15 cellular contexts compared by ENCODE assay signal in the genomic region with DNA sequence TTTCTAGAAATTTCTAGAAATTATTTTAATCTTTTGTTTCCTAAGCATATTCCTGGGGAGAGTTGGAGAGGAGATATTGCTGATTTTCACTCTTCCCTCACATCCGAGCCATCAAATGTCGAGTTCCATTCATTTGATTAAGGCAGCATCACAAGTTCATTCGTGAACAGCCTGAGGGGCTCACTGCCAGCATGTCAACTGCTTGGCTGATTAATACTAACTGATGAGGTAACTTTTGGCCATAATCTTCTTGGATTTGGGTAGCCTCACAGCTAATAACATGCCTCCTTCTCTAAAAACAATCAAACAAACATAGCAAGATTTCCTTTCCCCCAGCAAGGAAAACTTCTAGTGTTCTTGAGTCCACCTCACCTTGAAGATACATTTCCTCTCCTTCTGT.
DNase-seq lines count a peak whose midpoint lies in the region; ATAC-seq and TF ChIP-seq lines count a peak whose summit lies in the region.
"Had no signal": no experiment of that assay in that cellular context is flagged by ENCODE, and none has a peak within 500 bp of the region (broad histone marks: within the 10 kb centered on the region; RNA-seq: fewer than 3 reads in every experiment).

No MANE protein-coding gene starts in this region.

- 65% methylated on average over 3 of the region's 3 CpGs for WGBS in gastroesophageal sphincter (ENCODE audit: low coverage in 1 of 2), 2 donors

- H3K27ac ChIP-seq in gastroesophageal sphincter = peak overlapping the region in 3 of 4 donors; percentile 42 to 66 (median 63)
- H3K27ac ChIP-seq: SK-N-MC, thoracic aorta had no signal

- peaks cover 0 to 32% (median 6%) of the 10 kb centered on the region in 3 donors for H3K4me1 ChIP-seq in gastroesophageal sphincter

- POLR2A ChIA-PET in activated CD4-positive, alpha-beta memory T cell treated with anti-CD3 and anti-CD28 coated beads for 36 hours (lab: Charles Lee) = interaction anchor here (2.4 kb wide), 1 partner anchor 35 kb away, joined by 10 read pairs; no protein-coding TSS in a partner anchor
- POLR2A ChIA-PET in activated CD4-positive, alpha-beta memory T cell treated with anti-CD3 and anti-CD28 coated beads, Interleukin-2, amount 10 ng/mL, durations not matched to agents 7 days and 5 days (lab: Charles Lee) = interaction anchor here (1.0 to 2.2 kb wide), 3 partner anchors 35 to 52 kb away, joined by 3 to 11 read pairs (median 5); no protein-coding TSS in a partner anchor
- POLR2A ChIA-PET in WTC11 (lab: Charles Lee) = no interaction called here

- H3K36me3 ChIP-seq in gastroesophageal sphincter = peaks cover 0 to 27% of the 10 kb centered on the region in 2 donors
- H3K36me3 ChIP-seq: thoracic aorta had no signal

- no peak for TF ChIP-seq POLR2A in gastroesophageal sphincter (IDR thresholded peaks at IDR 0.05)

- H3K27ac Mint-ChIP-seq in activated CD4-positive, alpha-beta memory T cell treated with anti-CD3 and anti-CD28 coated beads for 36 hours = peak overlapping the region; percentile 84
- no peak overlapping the region for H3K27ac Mint-ChIP-seq in activated CD4-positive, alpha-beta memory T cell treated with anti-CD3 and anti-CD28 coated beads, Interleukin-2, amount 10 ng/mL, durations not matched to agents 7 days and 5 days
- peak overlapping the region; percentile 39; the same call in 1 of the 2 replicates for H3K27ac Mint-ChIP-seq in WTC11
- H3K27ac Mint-ChIP-seq in stimulated activated memory B cell treated with anti-CD40 and anti-IgM and Interleukin-4, amounts not matched to agents 10 μg/mL and 1 μg/mL and 100 μg/mL, for 72 hours = peak overlapping the region; percentile 52
- no peak overlapping the region for H3K27ac Mint-ChIP-seq in stimulated activated naive B cell treated with anti-CD40 and anti-IgM and Interleukin-4, amounts not matched to agents 10 μg/mL and 1 μg/mL and 100 μg/mL, for 72 hours
- H3K27ac Mint-ChIP-seq: HFFc6 had no signal

- H3K9me3 ChIP-seq in gastroesophageal sphincter = no peaks in the 10 kb centered on the region
- H3K9me3 ChIP-seq: thoracic aorta had no signal

- TF ChIP-seq CTCF in WTC11 (IDR thresholded peaks at IDR 0.05) (no peak), gastroesophageal sphincter (IDR thresholded peaks at IDR 0.05) (no peak)

- ATAC-seq in WTC11 = no peak
- ATAC-seq in gastroesophageal sphincter = peak; percentile 77
- no peak for ATAC-seq in stimulated activated memory B cell treated with anti-CD40 and anti-IgM and Interleukin-4, amounts not matched to agents 10 μg/mL and 1 μg/mL and 100 μg/mL, for 72 hours
- ATAC-seq in GM18511 (IDR thresholded peaks at IDR 0.05; ENCODE audit: unreplicated experiment) = no peak
- ATAC-seq in stimulated activated naive B cell treated with anti-CD40 and anti-IgM and Interleukin-4, amounts not matched to agents 10 μg/mL and 1 μg/mL and 100 μg/mL, for 72 hours (replicated peaks) = no peak
- ATAC-seq: natural killer cell had no signal

- no peaks in the 10 kb centered on the region for H3K27me3 Mint-ChIP-seq in activated CD4-positive, alpha-beta memory T cell treated with anti-CD3 and anti-CD28 coated beads for 36 hours
- no peaks in the 10 kb centered on the region for H3K27me3 Mint-ChIP-seq in activated CD4-positive, alpha-beta memory T cell treated with anti-CD3 and anti-CD28 coated beads, Interleukin-2, amount 10 ng/mL, durations not matched to agents 7 days and 5 days
- H3K27me3 Mint-ChIP-seq in WTC11 (ENCODE audit: low read depth) = no peaks in the 10 kb centered on the region
- H3K27me3 Mint-ChIP-seq in stimulated activated memory B cell treated with anti-CD40 and anti-IgM and Interleukin-4, amounts not matched to agents 10 μg/mL and 1 μg/mL and 100 μg/mL, for 72 hours = no peaks in the 10 kb centered on the region
- H3K27me3 Mint-ChIP-seq in stimulated activated naive B cell treated with anti-CD40 and anti-IgM and Interleukin-4, amounts not matched to agents 10 μg/mL and 1 μg/mL and 100 μg/mL, for 72 hours = no peaks in the 10 kb centered on the region
- H3K27me3 Mint-ChIP-seq: activated B cell treated with CpG ODN at 0.5 μM for 24 hours had no signal

- no peak overlapping the region for H3K4me3 ChIP-seq in gastroesophageal sphincter
- H3K4me3 ChIP-seq: SK-N-MC, thoracic aorta had no signal

- no peaks in the 10 kb centered on the region for H3K9me3 Mint-ChIP-seq in activated CD4-positive, alpha-beta memory T cell treated with anti-CD3 and anti-CD28 coated beads for 36 hours
- peaks cover 4% of the 10 kb centered on the region for H3K9me3 Mint-ChIP-seq in activated CD4-positive, alpha-beta memory T cell treated with anti-CD3 and anti-CD28 coated beads, Interleukin-2, amount 10 ng/mL, durations not matched to agents 7 days and 5 days
- no peaks in the 10 kb centered on the region for H3K9me3 Mint-ChIP-seq in WTC11
- H3K9me3 Mint-ChIP-seq in stimulated activated memory B cell treated with anti-CD40 and anti-IgM and Interleukin-4, amounts not matched to agents 10 μg/mL and 1 μg/mL and 100 μg/mL, for 72 hours = peaks cover 4% of the 10 kb centered on the region
- H3K9me3 Mint-ChIP-seq in stimulated activated naive B cell treated with anti-CD40 and anti-IgM and Interleukin-4, amounts not matched to agents 10 μg/mL and 1 μg/mL and 100 μg/mL, for 72 hours = peaks cover 4 to 5% of the 10 kb centered on the region in 2 donors
- H3K9me3 Mint-ChIP-seq: activated B cell treated with CpG ODN at 0.5 μM for 24 hours, HFFc6, natural killer cell had no signal

- intact Hi-C loops in activated CD4-positive, alpha-beta memory T cell treated with anti-CD3 and anti-CD28 coated beads for 36 hours (cut with micrococcal nuclease) = no loop called here

- CTCF ChIA-PET in activated CD4-positive, alpha-beta memory T cell treated with anti-CD3 and anti-CD28 coated beads for 36 hours (lab: Charles Lee) = interaction anchor here (1.1 to 12.6 kb wide), 3 partner anchors 10 to 39 kb away, joined by 3 to 112 read pairs (median 4); no protein-coding TSS in a partner anchor
- CTCF ChIA-PET in activated CD4-positive, alpha-beta memory T cell treated with anti-CD3 and anti-CD28 coated beads, Interleukin-2, amount 10 ng/mL, durations not matched to agents 7 days and 5 days (lab: Charles Lee) = interaction anchor here (1.4 to 6.9 kb wide), 2 partner anchors 19 to 34 kb away, joined by 3 to 48 read pairs; no protein-coding TSS in a partner anchor
- CTCF ChIA-PET in WTC11 (lab: Charles Lee) = interaction anchor here (1.0 to 1.8 kb wide), 2 partner anchors 20 to 187 kb away, joined by 3 to 7 read pairs; no protein-coding TSS in a partner anchor

- H3K36me3 Mint-ChIP-seq in activated CD4-positive, alpha-beta memory T cell treated with anti-CD3 and anti-CD28 coated beads for 36 hours = peaks cover 39% of the 10 kb centered on the region
- H3K36me3 Mint-ChIP-seq in activated CD4-positive, alpha-beta memory T cell treated with anti-CD3 and anti-CD28 coated beads, Interleukin-2, amount 10 ng/mL, durations not matched to agents 7 days and 5 days (ENCODE audit: low read depth) = peaks cover 55% of the 10 kb centered on the region
- H3K36me3 Mint-ChIP-seq in WTC11 = peaks cover 7% of the 10 kb centered on the region
- peaks cover 27% of the 10 kb centered on the region for H3K36me3 Mint-ChIP-seq in stimulated activated memory B cell treated with anti-CD40 and anti-IgM and Interleukin-4, amounts not matched to agents 10 μg/mL and 1 μg/mL and 100 μg/mL, for 72 hours
- H3K36me3 Mint-ChIP-seq in stimulated activated naive B cell treated with anti-CD40 and anti-IgM and Interleukin-4, amounts not matched to agents 10 μg/mL and 1 μg/mL and 100 μg/mL, for 72 hours = peaks cover 5 to 20% of the 10 kb centered on the region in 2 donors
- H3K36me3 Mint-ChIP-seq: natural killer cell had no signal

- H3K27me3 ChIP-seq in gastroesophageal sphincter = no peaks in the 10 kb centered on the region

- no peak for TF ChIP-seq EP300 in gastroesophageal sphincter (IDR thresholded peaks at IDR 0.05)

- no peak for DNase-seq in activated CD4-positive, alpha-beta memory T cell treated with anti-CD3 and anti-CD28 coated beads for 36 hours
- no peak for DNase-seq in activated CD4-positive, alpha-beta memory T cell treated with anti-CD3 and anti-CD28 coated beads, Interleukin-2, amount 10 ng/mL, durations not matched to agents 7 days and 5 days
- no peak for DNase-seq in WTC11 (ENCODE audit: low spot score)
- DNase-seq in stimulated activated naive B cell treated with anti-CD40 and anti-IgM and Interleukin-4, amounts not matched to agents 10 μg/mL and 1 μg/mL and 100 μg/mL, for 72 hours = no peak
- no peak for DNase-seq in AG08396 (ENCODE audit: low spot score)
- DNase-seq: ACHN; activated B cell treated with CpG ODN at 0.5 μM for 24 hours; effector CD8-positive, alpha-beta T cell; HFFc6; natural killer cell had no signal

- H3K4me3 Mint-ChIP-seq in activated CD4-positive, alpha-beta memory T cell treated with anti-CD3 and anti-CD28 coated beads for 36 hours = no peak overlapping the region
- H3K4me3 Mint-ChIP-seq in activated CD4-positive, alpha-beta memory T cell treated with anti-CD3 and anti-CD28 coated beads, Interleukin-2, amount 10 ng/mL, durations not matched to agents 7 days and 5 days = no peak overlapping the region
- H3K4me3 Mint-ChIP-seq in WTC11 = no peak overlapping the region
- no peak overlapping the region for H3K4me3 Mint-ChIP-seq in stimulated activated memory B cell treated with anti-CD40 and anti-IgM and Interleukin-4, amounts not matched to agents 10 μg/mL and 1 μg/mL and 100 μg/mL, for 72 hours
- H3K4me3 Mint-ChIP-seq in stimulated activated naive B cell treated with anti-CD40 and anti-IgM and Interleukin-4, amounts not matched to agents 10 μg/mL and 1 μg/mL and 100 μg/mL, for 72 hours = no peak overlapping the region
- H3K4me3 Mint-ChIP-seq: activated B cell treated with CpG ODN at 0.5 μM for 24 hours, HFFc6, natural killer cell had no signal

- H3K4me1 Mint-ChIP-seq in activated CD4-positive, alpha-beta memory T cell treated with anti-CD3 and anti-CD28 coated beads for 36 hours (ENCODE audit: low read depth) = peaks cover 80% of the 10 kb centered on the region
- peaks cover 67% of the 10 kb centered on the region for H3K4me1 Mint-ChIP-seq in activated CD4-positive, alpha-beta memory T cell treated with anti-CD3 and anti-CD28 coated beads, Interleukin-2, amount 10 ng/mL, durations not matched to agents 7 days and 5 days
- H3K4me1 Mint-ChIP-seq in WTC11 = peaks cover 52% of the 10 kb centered on the region
- H3K4me1 Mint-ChIP-seq in stimulated activated memory B cell treated with anti-CD40 and anti-IgM and Interleukin-4, amounts not matched to agents 10 μg/mL and 1 μg/mL and 100 μg/mL, for 72 hours = peaks cover 37% of the 10 kb centered on the region
- peaks cover 29 to 57% of the 10 kb centered on the region in 2 donors for H3K4me1 Mint-ChIP-seq in stimulated activated naive B cell treated with anti-CD40 and anti-IgM and Interleukin-4, amounts not matched to agents 10 μg/mL and 1 μg/mL and 100 μg/mL, for 72 hours

TF ChIP-seq in WTC11, 78 proteins besides CTCF, POLR2A, EP300 and RAD21 (continues in another document):
- no peak for TF ChIP-seq FOXK1 (CRISPR knock-in tag; IDR thresholded peaks at IDR 0.05)

Comparison
In these comparisons a context has a peak if more than half of its experiments do, and no peak if none do; other contexts are left out.
1. H3K27ac Mint-ChIP-seq: peak in activated CD4-positive, alpha-beta memory T cell treated with anti-CD3 and anti-CD28 coated beads for 36 hours (single experiment), WTC11 (single experiment) and stimulated activated memory B cell treated with anti-CD40 and anti-IgM and Interleukin-4, amounts not matched to agents 10 μg/mL and 1 μg/mL and 100 μg/mL, for 72 hours (single experiment); none in activated CD4-positive, alpha-beta memory T cell treated with anti-CD3 and anti-CD28 coated beads, Interleukin-2, amount 10 ng/mL, durations not matched to agents 7 days and 5 days (single experiment) and stimulated activated naive B cell treated with anti-CD40 and anti-IgM and Interleukin-4, amounts not matched to agents 10 μg/mL and 1 μg/mL and 100 μg/mL, for 72 hours (single experiment).